ENCODE assay signal across 1 cellular context in genomic region chr2:187510419-187511355, GRCh38.
A peak's percentile ranks its signal among the peaks of the same experiment; 100 is the strongest.
TF ChIP-seq lines count a peak whose summit lies in the region.

No MANE protein-coding gene starts in this region.

TF ChIP-seq in GM23338, 12 proteins besides CTCF, POLR2A, EP300 and RAD21:
- peak; percentile 82 for TF ChIP-seq ZNF462 (CRISPR knock-in tag; IDR thresholded peaks at IDR 0.05)
